In the genomic region with DNA sequence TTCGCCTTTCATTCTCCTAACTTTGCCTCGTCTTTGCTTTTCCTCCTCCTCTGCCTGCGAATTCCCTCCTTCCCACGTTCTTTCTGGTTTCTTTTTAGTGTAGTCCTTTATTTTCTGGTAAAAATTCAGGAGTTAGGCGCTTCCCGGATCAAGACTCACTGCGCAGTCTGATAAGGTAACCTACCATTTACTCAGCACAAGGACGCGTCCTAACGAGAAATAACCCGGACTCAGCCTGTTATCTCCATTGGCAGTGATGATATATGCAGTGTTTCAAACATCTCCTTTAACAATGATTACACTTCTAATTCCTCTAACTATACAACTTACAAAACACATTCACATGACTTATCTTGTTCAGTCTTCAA, we compare ENCODE assay signal across 9 cellular contexts. TPM values are rescaled to one million over a fixed set of nuclear protein-coding genes. Genes with fewer than 3 reads are reported as not detected.
A peak's percentile ranks its signal among the peaks of the same experiment; 100 is the strongest.
DNase-seq lines count a peak whose midpoint lies in the region; ATAC-seq and TF ChIP-seq lines count a peak whose summit lies in the region.
"Had no signal": no experiment of that assay in that cellular context is flagged by ENCODE, and none has a peak within 500 bp of the region (broad histone marks: within the 10 kb centered on the region; RNA-seq: fewer than 3 reads in every experiment).

No MANE protein-coding gene starts in this region.

- H3K27me3 ChIP-seq in muscle layer of duodenum (ENCODE audit: low read depth, low read length), result no peaks in the 10 kb centered on the region

- TF ChIP-seq CTCF in endothelial cell (IDR thresholded peaks at IDR 0.05; ENCODE audit: unreplicated experiment), result no peak

- DNase-seq in stimulated activated naive CD8-positive, alpha-beta T cell treated with anti-CD3 and anti-CD28 coated beads, Interleukin-15, Interleukin-2, amounts not matched to agents 100 U/mL and 50 U/mL, for 24 hours, result no peak
- DNase-seq in endothelial cell (ENCODE audit: low spot score), result no peak
- no peak for DNase-seq in NCI-H510A (lab: John Stamatoyannopoulos, UW)
- DNase-seq in NCI-H2081 (lab: John Stamatoyannopoulos, UW), result no peak
- DNase-seq in effector CD4-positive, alpha-beta T cell, result no peak

- H3K9me3 ChIP-seq in muscle layer of duodenum (ENCODE audit: control insufficient read depth in 1 of 2, low read length in 2 of 2), result no peaks in the 10 kb centered on the region

- H3K27ac Mint-ChIP-seq in stimulated activated naive CD8-positive, alpha-beta T cell treated with anti-CD3 and anti-CD28 coated beads, Interleukin-15, Interleukin-2, amounts not matched to agents 100 ng/mL and 50 ng/mL, for 24 hours, result no peak overlapping the region
- H3K27ac Mint-ChIP-seq in endothelial cell (ENCODE audit: unreplicated experiment), result no peak overlapping the region

- H3K36me3 Mint-ChIP-seq in stimulated activated naive CD8-positive, alpha-beta T cell treated with anti-CD3 and anti-CD28 coated beads, Interleukin-15, Interleukin-2, amounts not matched to agents 100 ng/mL and 50 ng/mL, for 24 hours (ENCODE audit: low read depth), result no peaks in the 10 kb centered on the region
- H3K36me3 Mint-ChIP-seq in endothelial cell (ENCODE audit: low read depth, unreplicated experiment), result no peaks in the 10 kb centered on the region

- H3K27ac ChIP-seq in muscle layer of duodenum (ENCODE audit: low read length), result no peak overlapping the region

- peaks cover 11% of the 10 kb centered on the region for H3K4me1 Mint-ChIP-seq in stimulated activated naive CD8-positive, alpha-beta T cell treated with anti-CD3 and anti-CD28 coated beads, Interleukin-15, Interleukin-2, amounts not matched to agents 100 ng/mL and 50 ng/mL, for 24 hours (ENCODE audit: low read depth)
- H3K4me1 Mint-ChIP-seq in endothelial cell (ENCODE audit: unreplicated experiment), result peaks cover 5% of the 10 kb centered on the region

- peaks cover 49% of the 10 kb centered on the region for H3K27me3 Mint-ChIP-seq in stimulated activated naive CD8-positive, alpha-beta T cell treated with anti-CD3 and anti-CD28 coated beads, Interleukin-15, Interleukin-2, amounts not matched to agents 100 ng/mL and 50 ng/mL, for 24 hours
- peaks cover 3% of the 10 kb centered on the region for H3K27me3 Mint-ChIP-seq in endothelial cell (ENCODE audit: unreplicated experiment)

- ATAC-seq in stimulated activated naive CD8-positive, alpha-beta T cell treated with anti-CD3 and anti-CD28 coated beads, Interleukin-15, Interleukin-2, amounts not matched to agents 100 U/mL and 50 U/mL, for 24 hours, result no peak
- no peak for ATAC-seq in HG02973 (IDR thresholded peaks at IDR 0.05; ENCODE audit: unreplicated experiment)

- peak overlapping the region; percentile 48 to 94 for H3K4me3 ChIP-seq in muscle layer of duodenum (ENCODE audit: low read depth in 1 of 2, low read length in 2 of 2)

- no peaks in the 10 kb centered on the region for H3K36me3 ChIP-seq in muscle layer of duodenum (ENCODE audit: control insufficient read depth in 1 of 2, insufficient read depth in 2 of 2, low read length in 2 of 2)

- H3K4me3 Mint-ChIP-seq in stimulated activated naive CD8-positive, alpha-beta T cell treated with anti-CD3 and anti-CD28 coated beads, Interleukin-15, Interleukin-2, amounts not matched to agents 100 ng/mL and 50 ng/mL, for 24 hours, result peak overlapping the region; percentile 74
- H3K4me3 Mint-ChIP-seq in endothelial cell (ENCODE audit: unreplicated experiment), result peak overlapping the region; percentile 90

- peaks cover 0 to 11% of the 10 kb centered on the region in 2 donors for H3K4me1 ChIP-seq in muscle layer of duodenum (ENCODE audit: control insufficient read depth in 1 of 2, insufficient read depth in 2 of 2, low read length in 2 of 2)

- no peaks in the 10 kb centered on the region for H3K9me3 Mint-ChIP-seq in stimulated activated naive CD8-positive, alpha-beta T cell treated with anti-CD3 and anti-CD28 coated beads, Interleukin-15, Interleukin-2, amounts not matched to agents 100 ng/mL and 50 ng/mL, for 24 hours
- no peaks in the 10 kb centered on the region for H3K9me3 Mint-ChIP-seq in endothelial cell (ENCODE audit: unreplicated experiment)

RNA-seq across cellular contexts. Expression of a gene that starts 0.4 kb away (rescaled TPM):
- not detected for total RNA-seq in endothelial cell (ENCODE audit: unreplicated experiment)
- total RNA-seq: myocyte had no signal
